13 cellular contexts compared by ENCODE assay signal in the genomic region with DNA sequence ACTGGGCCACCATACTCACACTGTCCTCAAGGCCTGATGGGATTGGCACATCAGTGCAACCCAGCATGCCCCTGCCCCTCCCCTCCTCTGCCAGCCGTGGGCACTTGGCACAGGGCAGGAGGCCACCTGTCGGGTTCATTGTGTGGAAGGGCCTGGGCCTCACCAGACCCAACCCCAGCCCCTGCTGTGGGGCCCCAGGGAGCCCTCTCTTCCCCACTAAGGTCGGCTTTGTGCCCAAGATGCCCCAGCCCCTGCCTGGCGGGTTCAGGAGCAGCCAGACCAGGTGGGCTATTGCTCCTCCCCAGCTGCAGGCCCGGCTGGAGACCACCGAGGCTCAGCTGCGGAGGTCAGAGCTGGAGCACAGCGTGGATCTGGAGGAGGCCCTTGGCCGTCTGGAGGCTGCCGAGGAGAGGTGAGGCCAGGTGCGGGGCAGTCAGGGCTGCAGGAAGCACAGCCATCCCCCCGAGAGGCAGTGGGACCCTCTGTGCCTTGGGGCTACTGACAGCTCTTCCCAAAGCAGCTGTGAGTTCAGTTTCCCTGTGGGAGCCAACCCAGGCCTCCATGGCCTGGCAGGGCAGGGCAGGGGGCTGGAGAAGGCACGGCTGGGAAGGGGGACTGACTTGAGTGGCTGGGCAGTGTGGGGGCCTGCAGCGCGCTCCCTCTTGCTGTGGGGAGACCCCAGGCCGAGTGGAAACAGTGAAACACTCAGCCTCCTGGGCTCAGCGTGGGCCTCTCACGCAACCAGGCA. TPM values are rescaled to one million over a fixed set of nuclear protein-coding genes. Genes with fewer than 3 reads are reported as not detected.
DNase-seq lines count a peak whose midpoint lies in the region; ATAC-seq, FAIRE-seq and TF ChIP-seq lines count a peak whose summit lies in the region.
"Had no signal": no experiment of that assay in that cellular context is flagged by ENCODE, and none has a peak within 500 bp of the region (broad histone marks: within the 10 kb centered on the region; RNA-seq: fewer than 3 reads in every experiment).

No MANE protein-coding gene starts in this region.

- H3K4me1 ChIP-seq in endodermal cell (ENCODE audit: control insufficient read depth, insufficient read depth, low read length) (no peaks in the 10 kb centered on the region), ovary (ENCODE audit: insufficient read depth) (peaks cover 17% of the 10 kb centered on the region), colonic mucosa (no peaks in the 10 kb centered on the region)

- no peaks in the 10 kb centered on the region for H3K27me3 Mint-ChIP-seq in endodermal cell (ENCODE audit: insufficient read depth)
- H3K27me3 Mint-ChIP-seq in glutamatergic neuron (ENCODE audit: unreplicated experiment) = no peaks in the 10 kb centered on the region

- H3K4me3 ChIP-seq in endodermal cell (ENCODE audit: low read length) = no peak overlapping the region
- no peak overlapping the region for H3K4me3 ChIP-seq in ovary
- H3K4me3 ChIP-seq in colonic mucosa = no peak overlapping the region

- WGBS in endodermal cell (ENCODE audit: insufficient coverage in 1 of 2, insufficient read length in 1 of 2), 2 experiments = 88 to 90% methylated on average over 6 to 18 of the region's 18 CpGs
- 87 to 94% (median 90%) methylated on average over 18 of the region's 18 CpGs for WGBS in ovary, 3 donors

- H3K9me3 Mint-ChIP-seq in endodermal cell (no peaks in the 10 kb centered on the region), glutamatergic neuron (ENCODE audit: unreplicated experiment) (peaks cover 1% of the 10 kb centered on the region)
- H3K9me3 Mint-ChIP-seq: activated T-helper 1 cell treated with anti-CD3 and anti-CD28 coated beads, Interleukin-12 subunit alpha, Interleukin-12 subunit beta, Interleukin-2, Interleukin-4 antibody, amounts not matched to agents 30 ng/mL and 10 ng/mL and 1 ng/mL, durations not matched to agents 14 hours and 24 hours and 36 hours had no signal

- intact Hi-C loops in ovary (cut with DNase I) (no loop called here), colonic mucosa (cut with DNase I) (no loop called here)

- H3K36me3 Mint-ChIP-seq in endodermal cell (ENCODE audit: low read depth) (no peaks in the 10 kb centered on the region), glutamatergic neuron (ENCODE audit: unreplicated experiment) (no peaks in the 10 kb centered on the region)

- TF ChIP-seq CTCF in D721Med (IDR thresholded peaks at IDR 0.05; ENCODE audit: insufficient read depth, missing control alignments) = no peak
- no peak for TF ChIP-seq CTCF in endodermal cell (conservative IDR thresholded peaks at IDR 0.05)
- TF ChIP-seq CTCF in ovary (IDR thresholded peaks at IDR 0.05) = no peak
- no peak for TF ChIP-seq CTCF in glutamatergic neuron (IDR thresholded peaks at IDR 0.05; ENCODE audit: partially characterized antibody, unreplicated experiment)
- TF ChIP-seq CTCF in colonic mucosa (IDR thresholded peaks at IDR 0.05) = no peak

- H3K27me3 ChIP-seq in endodermal cell (ENCODE audit: control insufficient read depth, insufficient read depth, low read length, poor library complexity, severe bottlenecking) = no peaks in the 10 kb centered on the region
- no peaks in the 10 kb centered on the region for H3K27me3 ChIP-seq in ovary
- no peaks in the 10 kb centered on the region for H3K27me3 ChIP-seq in colonic mucosa

- FAIRE-seq in D721Med (lab: Jason Lieb, UNC) = no peak
- FAIRE-seq: GM18507 had no signal

- H3K4me1 Mint-ChIP-seq in endodermal cell = no peaks in the 10 kb centered on the region
- peaks cover 4% of the 10 kb centered on the region for H3K4me1 Mint-ChIP-seq in glutamatergic neuron (ENCODE audit: low read depth, unreplicated experiment)

- TF ChIP-seq EP300 in ovary (IDR thresholded peaks at IDR 0.05) = no peak

- ATAC-seq in GM21529 (IDR thresholded peaks at IDR 0.05; ENCODE audit: unreplicated experiment) = no peak
- ATAC-seq in GM18870 (IDR thresholded peaks at IDR 0.05; ENCODE audit: unreplicated experiment) = no peak

- H3K9ac ChIP-seq in endodermal cell (ENCODE audit: extremely low read depth, low read length, poor library complexity, severe bottlenecking) = no peak overlapping the region
- no peak overlapping the region for H3K9ac ChIP-seq in colonic mucosa (ENCODE audit: low read depth in 2 of 2, low read length in 2 of 2)

- no peak overlapping the region for H3K4me3 Mint-ChIP-seq in endodermal cell
- no peak overlapping the region for H3K4me3 Mint-ChIP-seq in glutamatergic neuron (ENCODE audit: unreplicated experiment)
- H3K4me3 Mint-ChIP-seq: activated T-helper 1 cell treated with anti-CD3 and anti-CD28 coated beads, Interleukin-12 subunit alpha, Interleukin-12 subunit beta, Interleukin-2, Interleukin-4 antibody, amounts not matched to agents 30 ng/mL and 10 ng/mL and 1 ng/mL, durations not matched to agents 14 hours and 24 hours and 36 hours had no signal

- TF ChIP-seq POLR2A in ovary (IDR thresholded peaks at IDR 0.05) = no peak

- DNase-seq in D721Med (ENCODE audit: insufficient read length, low spot score) = peak; percentile 3
- peak; percentile 28 for DNase-seq in LHCN-M2 (ENCODE audit: low read depth)
- peak; percentile 45 for DNase-seq in endodermal cell
- DNase-seq in ovary = peak; percentile 8 to 38 (median 27)
- DNase-seq in glutamatergic neuron = no peak
- no peak for DNase-seq in colonic mucosa
- DNase-seq: DND-41, NCI-H1105 had no signal

- no peak overlapping the region for H3K27ac Mint-ChIP-seq in endodermal cell
- H3K27ac Mint-ChIP-seq in glutamatergic neuron (ENCODE audit: unreplicated experiment) = no peak overlapping the region
- H3K27ac Mint-ChIP-seq: activated T-helper 1 cell treated with anti-CD3 and anti-CD28 coated beads, Interleukin-12 subunit alpha, Interleukin-12 subunit beta, Interleukin-2, Interleukin-4 antibody, amounts not matched to agents 30 ng/mL and 10 ng/mL and 1 ng/mL, durations not matched to agents 14 hours and 24 hours and 36 hours had no signal

- H3K27ac ChIP-seq in endodermal cell (ENCODE audit: low read depth, low read length) (no peak overlapping the region), ovary (no peak overlapping the region), colonic mucosa (no peak overlapping the region)

- H3K36me3 ChIP-seq in endodermal cell (ENCODE audit: control insufficient read depth, insufficient read depth, low read length) (no peaks in the 10 kb centered on the region), ovary (no peaks in the 10 kb centered on the region), colonic mucosa (no peaks in the 10 kb centered on the region)

- H3K9me3 ChIP-seq in endodermal cell (ENCODE audit: control insufficient read depth, low read length) = no peaks in the 10 kb centered on the region
- no peaks in the 10 kb centered on the region for H3K9me3 ChIP-seq in ovary
- H3K9me3 ChIP-seq in colonic mucosa = no peaks in the 10 kb centered on the region

RNA-seq across cellular contexts. Expression of a gene that starts 16.3 kb away (rescaled TPM):
- under 0.01 TPM in 1 of 2 replicates, not detected in the other for total RNA-seq in LHCN-M2 (2014; rRNA removed)
- not detected for polyA plus RNA-seq in LHCN-M2 (2012)
- total RNA-seq in endodermal cell = not detected
- polyA plus RNA-seq in endodermal cell (2013, experiment 1 of 2) = not detected
- polyA plus RNA-seq in endodermal cell (2013, experiment 2 of 2) = not detected
- 1 to 10 TPM in 5 of 7 donors, under 1 TPM in 2; 0.15 to 6.1 (median 1.6) TPM for total RNA-seq in ovary
- under 1 TPM in 1 of 2 donors, not detected in 1; 0.18 TPM for polyA plus RNA-seq in ovary
- not detected for total RNA-seq in glutamatergic neuron (ENCODE audit: unreplicated experiment)
- under 1 TPM in 1 of 2 donors, not detected in 1; 0.05 TPM for total RNA-seq in colonic mucosa
- total RNA-seq: activated T-helper 1 cell treated with anti-CD3 and anti-CD28 coated beads, Interleukin-12 subunit alpha, Interleukin-12 subunit beta, Interleukin-2, Interleukin-4 antibody, amounts not matched to agents 30 ng/mL and 10 ng/mL and 1 ng/mL, durations not matched to agents 14 hours and 24 hours and 36 hours; T-helper 2 cell treated with Interferon-gamma antibody and Interleukin-4, amounts not matched to agents 100 ng/mL and 5 ng/mL, for 36 hours had no signal

RNA-seq across cellular contexts. Expression of a gene that starts 26.5 kb away (rescaled TPM):
- total RNA-seq in LHCN-M2 (2014; rRNA removed) (not detected in 2 replicates), endodermal cell (under 1 TPM in 1 of 2 donors, not detected in 1; 0.31 TPM), ovary (under 1 TPM in 4 of 7 donors, not detected in 3; 0.12 to 0.48 (median 0.34) TPM), glutamatergic neuron (ENCODE audit: unreplicated experiment) (not detected), colonic mucosa (10 to 100 TPM in 1 of 2 donors, 1 to 10 TPM in 1; 6.1 to 22.2 TPM)
- polyA plus RNA-seq in LHCN-M2 (2012) = not detected
- polyA plus RNA-seq in endodermal cell (2013, experiment 1 of 2) = not detected
- polyA plus RNA-seq in endodermal cell (2013, experiment 2 of 2) = not detected
- polyA plus RNA-seq in ovary = under 1 TPM in 1 of 2 donors, not detected in 1; 0.04 TPM
- total RNA-seq: activated T-helper 1 cell treated with anti-CD3 and anti-CD28 coated beads, Interleukin-12 subunit alpha, Interleukin-12 subunit beta, Interleukin-2, Interleukin-4 antibody, amounts not matched to agents 30 ng/mL and 10 ng/mL and 1 ng/mL, durations not matched to agents 14 hours and 24 hours and 36 hours; T-helper 2 cell treated with Interferon-gamma antibody and Interleukin-4, amounts not matched to agents 100 ng/mL and 5 ng/mL, for 36 hours had no signal

RNA-seq across cellular contexts. Expression of a gene that starts 53.8 kb away (rescaled TPM):
- total RNA-seq in LHCN-M2 (2014; rRNA removed) (not detected in 2 replicates), endodermal cell (under 1 TPM in 1 of 2 donors, not detected in 1; 0.31 TPM), ovary (under 1 TPM in 2 of 7 donors, not detected in 5; 0.25 to 0.79 TPM), glutamatergic neuron (ENCODE audit: unreplicated experiment) (not detected), colonic mucosa (1 to 10 TPM; 1.9 to 6.1 TPM)
- polyA plus RNA-seq in LHCN-M2 (2012) = not detected
- polyA plus RNA-seq in endodermal cell (2013, experiment 1 of 2) = not detected
- not detected for polyA plus RNA-seq in endodermal cell (2013, experiment 2 of 2)
- polyA plus RNA-seq in ovary = under 1 TPM in 1 of 2 donors, not detected in 1; 0.04 TPM
- total RNA-seq: activated T-helper 1 cell treated with anti-CD3 and anti-CD28 coated beads, Interleukin-12 subunit alpha, Interleukin-12 subunit beta, Interleukin-2, Interleukin-4 antibody, amounts not matched to agents 30 ng/mL and 10 ng/mL and 1 ng/mL, durations not matched to agents 14 hours and 24 hours and 36 hours; T-helper 2 cell treated with Interferon-gamma antibody and Interleukin-4, amounts not matched to agents 100 ng/mL and 5 ng/mL, for 36 hours had no signal

Comparison
In these comparisons a context has a peak if more than half of its experiments do, and no peak if none do; other contexts are left out.
1. DNase-seq: peak in D721Med (single experiment), LHCN-M2 (single experiment), endodermal cell (single experiment) and ovary (5 of 5); none in glutamatergic neuron (single experiment) and colonic mucosa (single experiment).